8 cellular contexts compared by ENCODE assay signal in the genomic region with DNA sequence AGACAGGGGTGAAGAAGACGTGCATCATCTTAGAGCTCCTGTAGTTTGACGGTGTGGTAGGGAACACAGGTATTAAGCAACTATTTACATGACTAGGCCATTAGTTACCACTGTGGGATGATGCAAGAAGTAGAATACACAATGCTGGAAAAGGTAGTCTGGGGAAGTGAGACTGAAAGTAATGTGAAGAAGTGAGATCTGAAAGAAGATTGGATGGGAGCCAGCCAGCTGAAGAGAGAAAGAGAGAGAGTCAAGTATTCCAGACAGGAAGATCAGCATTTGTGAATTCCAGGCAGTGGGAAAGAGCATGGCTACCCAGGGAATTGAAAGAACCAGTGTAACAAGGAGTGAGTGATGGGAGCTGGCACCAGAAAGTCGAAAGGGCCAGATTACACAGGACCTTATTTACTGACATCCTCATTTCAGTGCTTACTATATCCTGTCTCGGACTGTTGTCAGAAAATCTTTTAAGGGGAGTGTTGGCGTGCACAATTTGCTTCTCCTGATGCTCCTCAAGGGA. TPM values are rescaled to one million over a fixed set of nuclear protein-coding genes. Genes with fewer than 3 reads are reported as not detected.
DNase-seq lines count a peak whose midpoint lies in the region; ATAC-seq and TF ChIP-seq lines count a peak whose summit lies in the region.

No MANE protein-coding gene starts in this region.

- peak overlapping the region; percentile 57; the same call in 1 of the 2 replicates for H3K4ac ChIP-seq in IMR-90 (ENCODE audit: low read depth, low read length)

- no peak for TF ChIP-seq POLR2A in IMR-90 (IDR thresholded peaks at IDR 0.05; ENCODE audit: low read depth, low read length)

- no peak overlapping the region for H3K27ac ChIP-seq in IMR-90 (ENCODE audit: insufficient read depth, low read length)
- H3K27ac ChIP-seq in cingulate gyrus (ENCODE audit: low read depth, low read length), result peak overlapping the region; percentile 49
- peak overlapping the region; percentile 49 for H3K27ac ChIP-seq in parathyroid adenoma

- no peaks in the 10 kb centered on the region for H4K20me1 ChIP-seq in IMR-90 (ENCODE audit: insufficient read depth, low read length)

- in situ Hi-C loops in IMR-90 (cut with MboI; ENCODE audit: low sequenced_read_pairs), result loop anchor here (5.0 kb wide), 2 partner anchors 57 to 302 kb away; no protein-coding TSS in a partner anchor

- peak overlapping the region; percentile 6; the same call in 1 of the 2 replicates for H3K56ac ChIP-seq in IMR-90 (ENCODE audit: extremely low read depth, insufficient read depth, low read length)

- H2BK5ac ChIP-seq in IMR-90 (ENCODE audit: low read depth, low read length, poor library complexity, severe bottlenecking), result no peak overlapping the region

- H3K36me3 ChIP-seq in IMR-90 (ENCODE audit: control insufficient read depth, insufficient read depth, low read length), result no peaks in the 10 kb centered on the region
- H3K36me3 ChIP-seq in parathyroid adenoma (ENCODE audit: control insufficient read depth, insufficient read depth, low read length), result no peaks in the 10 kb centered on the region

- ATAC-seq in GM21723 (IDR thresholded peaks at IDR 0.05; ENCODE audit: unreplicated experiment) (peak; percentile 60), IMR-90 (ENCODE audit: low read depth) (peak; percentile 3; the same call in 1 of the 2 replicates)

- H3K9me3 ChIP-seq in IMR-90 (ENCODE audit: control insufficient read depth, insufficient read depth, low read length) (no peaks in the 10 kb centered on the region), parathyroid adenoma (ENCODE audit: control insufficient read depth, low read length) (no peaks in the 10 kb centered on the region)

- peak overlapping the region; percentile 85 for H2AK9ac ChIP-seq in IMR-90 (replicated peaks; ENCODE audit: low read depth, low read length, poor library complexity)

- H3K79me1 ChIP-seq in IMR-90 (ENCODE audit: low read depth in 1 of 2, low read length in 2 of 2), result no peaks in the 10 kb centered on the region; a peak in 1 of 4 replicates

- H4K91ac ChIP-seq in IMR-90 (ENCODE audit: insufficient read depth, low read depth, low read length), result peak overlapping the region; percentile 22

- H2BK15ac ChIP-seq in IMR-90 (ENCODE audit: low read depth, low read length), result peak overlapping the region; percentile 24; the same call in 1 of the 3 replicates

- H3K4me1 ChIP-seq in IMR-90 (ENCODE audit: control insufficient read depth, insufficient read depth, low read length), result peaks cover 7% of the 10 kb centered on the region; the same call in 1 of the 2 replicates
- H3K4me1 ChIP-seq in parathyroid adenoma, result peaks cover 4% of the 10 kb centered on the region

- H3K4me3 ChIP-seq in IMR-90 (ENCODE audit: insufficient read depth, low read depth, low read length), result no peak overlapping the region
- H3K4me3 ChIP-seq in parathyroid adenoma (ENCODE audit: low read depth, low read length), result no peak overlapping the region

- CTCF ChIA-PET in IMR-90 (lab: Yijun Ruan, JAX), result interaction anchor here (0.7 to 1.3 kb wide), 4 partner anchors 51 to 74 kb away, joined by 3 to 5 read pairs (median 4); no protein-coding TSS in a partner anchor

- no peak overlapping the region for H4K5ac ChIP-seq in IMR-90 (ENCODE audit: low read depth, low read length)

- H3K23ac ChIP-seq in IMR-90 (ENCODE audit: low read depth, low read length), result peak overlapping the region; percentile 14; the same call in 1 of the 2 replicates

- BruUV-seq in IMR-90 (replicated peaks; lab: Mats Ljungman, UMichigan), result no TSS peak

- no peaks in the 10 kb centered on the region for H3K79me2 ChIP-seq in parathyroid adenoma

- H3K18ac ChIP-seq in IMR-90 (ENCODE audit: low read depth, low read length), result peak overlapping the region; percentile 10; the same call in 1 of the 2 replicates

- H3K27me3 ChIP-seq in IMR-90 (ENCODE audit: control insufficient read depth, insufficient read depth, low read length) (peaks cover 3% of the 10 kb centered on the region; the same call in 1 of the 2 replicates), parathyroid adenoma (ENCODE audit: control insufficient read depth, insufficient read depth, low read length) (no peaks in the 10 kb centered on the region)

- H4K8ac ChIP-seq in IMR-90 (ENCODE audit: low read depth in 2 of 2, low read length in 2 of 2), result peak overlapping the region in 1 of 2 experiments; percentile 50; a peak in 2 of 4 replicates

- H3K14ac ChIP-seq in IMR-90 (replicated peaks; ENCODE audit: low read depth, low read length), result peak overlapping the region; percentile 15

- intact Hi-C loops in IMR-90 (cut with micrococcal nuclease), result loop anchor here (1.0 to 5.0 kb wide), 7 partner anchors 44 to 462 kb away; a partner anchor contains a TSS

- H2BK120ac ChIP-seq in IMR-90 (ENCODE audit: low read depth, low read length), result peak overlapping the region; percentile 58; the same call in 1 of the 2 replicates

- H3K4me2 ChIP-seq in IMR-90 (ENCODE audit: low read depth, low read length), result peak overlapping the region; percentile 41; the same call in 1 of the 2 replicates
- peak overlapping the region; percentile 28 for H3K4me2 ChIP-seq in parathyroid adenoma (ENCODE audit: low read length)

- H2AK5ac ChIP-seq in IMR-90 (ENCODE audit: low read depth, low read length), result peak overlapping the region; percentile 14; the same call in 1 of the 2 replicates

- peak; percentile 63 for DNase-seq in EH (ENCODE audit: low read depth)
- peak; percentile 68 for DNase-seq in IMR-90
- DNase-seq in DMS153 (lab: John Stamatoyannopoulos, UW), result no peak
- DNase-seq in NCI-H2227 treated with DMSO at 0.1 percent for 48 hours (lab: John Stamatoyannopoulos, UW), result no peak
- no peak for DNase-seq in ureter (ENCODE audit: low spot score)

- TF ChIP-seq CTCF in IMR-90 (conservative IDR thresholded peaks at IDR 0.05; ENCODE audit: low read depth, low read length), result no peak
- TF ChIP-seq CTCF in parathyroid adenoma (IDR thresholded peaks at IDR 0.05), result no peak

- no peak for TF ChIP-seq RAD21 in IMR-90 (IDR thresholded peaks at IDR 0.05; ENCODE audit: low read length)

- H2AFZ ChIP-seq in IMR-90 (replicated peaks; ENCODE audit: low read length, poor library complexity), result peak overlapping the region; percentile 83
- peak overlapping the region; percentile 61 for H2AFZ ChIP-seq in parathyroid adenoma

- POLR2A ChIA-PET in IMR-90 (lab: Charles Lee; ENCODE audit: unreplicated experiment), result no interaction called here

- 20% methylated on average over 1 of the region's 5 CpGs; no CpG with 5 or more reads in 1 of the 2 experiments for WGBS in IMR-90 (ENCODE audit: extremely low coverage in 2 of 2, insufficient read length in 1 of 2), 2 experiments

- peak overlapping the region; percentile 59 for H2BK20ac ChIP-seq in IMR-90 (ENCODE audit: low read depth, low read length)

- dilution Hi-C loops in IMR-90 (cut with HindIII; ENCODE audit: low sequenced_read_pairs, unreplicated experiment), result no loop called here

- H3K9me1 ChIP-seq in IMR-90 (ENCODE audit: insufficient read depth, low read length), result peaks cover 5% of the 10 kb centered on the region; the same call in 1 of the 2 replicates

- H3K9ac ChIP-seq in IMR-90 (ENCODE audit: low read depth, low read length), result no peak overlapping the region; the same call in 1 of the 2 replicates
- no peak overlapping the region for H3K9ac ChIP-seq in parathyroid adenoma

TF ChIP-seq in IMR-90, 13 proteins besides CTCF, POLR2A, EP300 and RAD21:
- TF ChIP-seq CEBPB (IDR thresholded peaks at IDR 0.05; ENCODE audit: low read depth, low read length), result peak; percentile 96
- TF ChIP-seq, protein P1, sequence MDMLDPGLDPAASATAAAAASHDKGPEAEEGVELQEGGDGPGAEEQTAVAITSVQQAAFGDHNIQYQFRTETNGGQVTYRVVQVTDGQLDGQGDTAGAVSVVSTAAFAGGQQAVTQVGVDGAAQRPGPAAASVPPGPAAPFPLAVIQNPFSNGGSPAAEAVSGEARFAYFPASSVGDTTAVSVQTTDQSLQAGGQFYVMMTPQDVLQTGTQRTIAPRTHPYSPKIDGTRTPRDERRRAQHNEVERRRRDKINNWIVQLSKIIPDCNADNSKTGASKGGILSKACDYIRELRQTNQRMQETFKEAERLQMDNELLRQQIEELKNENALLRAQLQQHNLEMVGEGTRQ (IDR thresholded peaks at IDR 0.05; ENCODE audit: low read depth, low read length), result no peak
- TF ChIP-seq FOS (IDR thresholded peaks at IDR 0.05; ENCODE audit: low read depth, low read length), result no peak
- peak; percentile 47; the same call in 1 of the 2 replicates for TF ChIP-seq NFE2L2 (IDR thresholded peaks at IDR 0.05; ENCODE audit: low read depth, low read length)

RNA-seq across cellular contexts. Expression of a gene that starts 4.0 kb away (rescaled TPM):
- total RNA-seq in IMR-90 (2012; rRNA removed) (0.36 and 0.83 TPM in 2 replicates), ureter (0.55 TPM)
- 0.57 and 0.72 TPM in 2 replicates for polyA plus RNA-seq in IMR-90 (2012; rRNA removed)
- 0.03 and 0.09 TPM in 2 replicates for polyA plus RNA-seq in IMR-90 (2012; cell fraction: cytosol; rRNA removed)
- 0.14 and 1.3 TPM in 2 replicates for polyA plus RNA-seq in IMR-90 (2012; cell fraction: nucleus; rRNA removed; ENCODE audit: low replicate concordance)

RNA-seq across cellular contexts. Expression of a gene that starts 11.4 kb away (rescaled TPM):
- total RNA-seq in IMR-90 (2012; rRNA removed) (7.2 and 7.5 TPM in 2 replicates), ureter (18.3 TPM)
- polyA plus RNA-seq in IMR-90 (2012; rRNA removed), result 31.9 and 38.1 TPM in 2 replicates
- polyA plus RNA-seq in IMR-90 (2012; cell fraction: cytosol; rRNA removed), result 24.7 and 46.9 TPM in 2 replicates
- 64.8 and 65.2 TPM in 2 replicates for polyA plus RNA-seq in IMR-90 (2012; cell fraction: nucleus; rRNA removed; ENCODE audit: low replicate concordance)

Comparison
In these comparisons a context has a peak if more than half of its experiments do, and no peak if none do; other contexts are left out.
1. DNase-seq: peak in EH (single experiment) and IMR-90 (single experiment); none in DMS153 (single experiment), NCI-H2227 treated with DMSO at 0.1 percent for 48 hours (single experiment) and ureter (single experiment).